Comparison of ENCODE assay signal across 29 cellular contexts in the genomic region with DNA sequence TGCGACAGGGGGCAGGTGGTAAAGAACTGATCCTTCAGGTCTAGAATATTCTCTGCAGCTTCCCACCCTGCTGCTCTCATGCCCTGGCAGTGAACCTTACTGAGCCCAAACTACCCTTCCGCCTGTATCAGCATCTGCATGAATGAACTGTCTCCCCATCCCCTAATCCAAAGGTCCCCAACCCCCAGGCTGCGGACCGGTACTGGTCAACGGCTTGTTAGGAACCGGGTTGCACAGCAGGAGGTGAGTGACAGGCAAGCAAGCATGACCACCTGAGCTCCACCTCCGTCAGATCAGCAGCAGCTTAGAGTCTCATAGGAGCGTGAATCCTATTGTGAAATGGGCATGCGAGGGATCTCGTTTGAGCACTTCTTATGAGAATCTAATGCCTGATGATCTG. TPM values are rescaled to one million over a fixed set of nuclear protein-coding genes. Genes with fewer than 3 reads are reported as not detected.
"Had no signal": no experiment of that assay in that cellular context is flagged by ENCODE, and none has a peak within 500 bp of the region (broad histone marks: within the 10 kb centered on the region; RNA-seq: fewer than 3 reads in every experiment).

No MANE protein-coding gene starts in this region.

- H3K9me3 ChIP-seq: heart right ventricle, left ventricle myocardium inferior, pancreas, psoas muscle, right lobe of liver, stomach, testis, thyroid gland, transverse colon, upper lobe of left lung, vagina had no signal

- H3K4me3 ChIP-seq: heart right ventricle, hepatocyte, left ventricle myocardium inferior, lung, pancreas, psoas muscle, right lobe of liver, stomach, testis, thyroid gland, transverse colon, upper lobe of left lung, vagina had no signal

- DNase-seq: heart right ventricle; islet precursor cell; left ventricle myocardium inferior; mesendoderm; naive B cell; nucleus accumbens; pancreas; right lobe of liver; small intestine; stimulated activated CD4-positive, alpha-beta T cell treated with anti-CD3 and anti-CD28 coated beads, Interleukin-15, amount 100 ng/mL, for 24 hours; stimulated activated CD4-positive, alpha-beta T cell treated with anti-CD3 and anti-CD28 coated beads, Interleukin-2, amount 100 ng/mL, for 24 hours; stimulated activated CD4-positive, alpha-beta T cell treated with anti-CD3 and anti-CD28 coated beads, Interleukin-4, amount 100 ng/mL, for 1 hour; stimulated activated naive B cell treated with anti-CD40 and anti-IgM and Interleukin-4, amounts not matched to agents 10 μg/mL and 1 μg/mL and 100 μg/mL, for 72 hours; stimulated activated naive CD8-positive, alpha-beta T cell treated with anti-CD3 and anti-CD28 coated beads, Interleukin-15, Interleukin-2, amounts not matched to agents 100 U/mL and 50 U/mL, for 24 hours; stomach; testis; thyroid gland; transverse colon; upper lobe of left lung had no signal

- H3K9me3 Mint-ChIP-seq: mesothelial cell of epicardium; naive B cell; neural crest cell; stimulated activated naive B cell treated with anti-CD40 and anti-IgM and Interleukin-4, amounts not matched to agents 10 μg/mL and 1 μg/mL and 100 μg/mL, for 72 hours had no signal

- ATAC-seq: heart right ventricle; pancreas; psoas muscle; right lobe of liver; stimulated activated naive B cell treated with anti-CD40 and anti-IgM and Interleukin-4, amounts not matched to agents 10 μg/mL and 1 μg/mL and 100 μg/mL, for 72 hours; stimulated activated naive CD8-positive, alpha-beta T cell treated with anti-CD3 and anti-CD28 coated beads, Interleukin-15, Interleukin-2, amounts not matched to agents 100 U/mL and 50 U/mL, for 24 hours had no signal

- H3K27ac ChIP-seq: heart right ventricle, hepatocyte, left ventricle myocardium inferior, pancreas, psoas muscle, right lobe of liver, stomach, testis, thyroid gland, transverse colon, upper lobe of left lung, vagina had no signal

- H3K4me1 ChIP-seq: heart right ventricle, left ventricle myocardium inferior, pancreas, psoas muscle, right lobe of liver, testis, thyroid gland, transverse colon, upper lobe of left lung had no signal

- H3K27me3 ChIP-seq: pancreas, right lobe of liver, testis, thyroid gland, transverse colon, upper lobe of left lung, vagina had no signal

- H3K27ac Mint-ChIP-seq: mesothelial cell of epicardium; naive B cell; nephron; stimulated activated naive B cell treated with anti-CD40 and anti-IgM and Interleukin-4, amounts not matched to agents 10 μg/mL and 1 μg/mL and 100 μg/mL, for 72 hours had no signal

- H3K4me3 Mint-ChIP-seq: mesothelial cell of epicardium; naive B cell; nephron; neural crest cell; stimulated activated naive B cell treated with anti-CD40 and anti-IgM and Interleukin-4, amounts not matched to agents 10 μg/mL and 1 μg/mL and 100 μg/mL, for 72 hours had no signal

- H3K36me3 Mint-ChIP-seq: mesothelial cell of epicardium; naive B cell; stimulated activated naive B cell treated with anti-CD40 and anti-IgM and Interleukin-4, amounts not matched to agents 10 μg/mL and 1 μg/mL and 100 μg/mL, for 72 hours had no signal

- H3K36me3 ChIP-seq: heart right ventricle, left ventricle myocardium inferior, pancreas, right lobe of liver, stomach, thyroid gland, transverse colon, upper lobe of left lung, vagina had no signal

- H3K4me1 Mint-ChIP-seq: naive B cell; nephron; neural crest cell; stimulated activated naive B cell treated with anti-CD40 and anti-IgM and Interleukin-4, amounts not matched to agents 10 μg/mL and 1 μg/mL and 100 μg/mL, for 72 hours had no signal

RNA-seq across cellular contexts. Expression of gene LMO1, which starts 58.2 kb away (rescaled TPM):
- total RNA-seq: hepatocyte, mononuclear cell, osteoblast, right lobe of liver, stomach, transverse colon, urinary bladder, vagina had no signal
- polyA plus RNA-seq: lung, small intestine had no signal
